In the genomic region with DNA sequence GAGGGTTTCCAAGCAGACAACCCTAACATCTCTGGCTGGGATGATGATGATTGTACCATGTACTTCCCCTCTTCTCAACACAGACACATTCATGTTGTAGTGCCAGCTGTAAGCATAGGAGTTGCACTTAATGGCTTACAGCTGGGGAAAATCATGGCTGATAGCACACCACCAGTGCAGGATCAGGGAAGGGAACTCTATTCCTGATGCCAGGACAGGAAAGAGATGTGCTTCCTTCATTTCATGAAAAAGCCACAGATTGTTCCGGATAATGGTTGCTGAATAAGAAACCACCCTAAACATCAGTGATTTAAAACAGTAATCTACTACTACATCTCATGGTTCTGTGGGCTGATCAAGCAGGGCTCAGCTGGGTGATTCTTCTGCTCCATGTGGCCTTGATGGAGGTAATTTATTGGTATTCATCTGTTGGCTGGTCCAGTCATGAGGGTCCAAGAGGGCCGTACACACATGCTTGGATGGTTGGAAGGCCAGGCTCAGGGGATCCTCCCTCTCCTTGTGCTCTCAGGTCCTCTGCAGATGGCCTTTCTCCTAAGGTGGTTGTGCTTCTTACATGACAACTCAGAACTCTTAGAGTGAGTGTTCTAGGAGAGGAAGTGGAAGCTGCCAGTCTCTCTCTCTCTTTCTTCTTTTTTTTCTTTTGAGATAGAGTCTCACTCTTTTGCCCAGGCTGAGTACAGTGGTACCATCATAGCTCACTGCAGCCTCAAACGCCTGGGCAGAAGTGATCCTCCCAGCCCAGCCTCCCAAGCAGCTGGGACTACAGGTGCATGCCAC, we compare ENCODE assay signal across 22 cellular contexts. TPM values are rescaled to one million over a fixed set of nuclear protein-coding genes. Genes with fewer than 3 reads are reported as not detected.
DNase-seq lines count a peak whose midpoint lies in the region; ATAC-seq, FAIRE-seq and TF ChIP-seq lines count a peak whose summit lies in the region.
"Had no signal": no experiment of that assay in that cellular context is flagged by ENCODE, and none has a peak within 500 bp of the region (broad histone marks: within the 10 kb centered on the region; RNA-seq: fewer than 3 reads in every experiment).

No MANE protein-coding gene starts in this region.

- BruUV-seq in HepG2 (replicated peaks; lab: Mats Ljungman, UMichigan), result no TSS peak

- H3K4me3 Mint-ChIP-seq in GM23338, result no peak overlapping the region
- peak overlapping the region; percentile 65 for H3K4me3 Mint-ChIP-seq in activated T-helper 17 cell treated with anti-CD3 and anti-CD28 coated beads, Interleukin-2, amount 50 U/mL, for 72 hours
- H3K4me3 Mint-ChIP-seq: activated CD8-positive, alpha-beta T cell treated with anti-CD3 and anti-CD28 coated beads for 36 hours; immature natural killer cell; nephron had no signal

- H3K9me3 Mint-ChIP-seq in GM23338, result peaks cover 17% of the 10 kb centered on the region
- H3K9me3 Mint-ChIP-seq in activated T-helper 17 cell treated with anti-CD3 and anti-CD28 coated beads, Interleukin-2, amount 50 U/mL, for 72 hours, result no peaks in the 10 kb centered on the region
- H3K9me3 Mint-ChIP-seq: immature natural killer cell had no signal

- CTCF ChIA-PET in HepG2 (lab: Yijun Ruan, JAX; ENCODE audit: low intra/inter-chr PET ratio, low total read pairs), result no interaction called here

- H3K4me1 Mint-ChIP-seq in GM23338, result peaks cover 5% of the 10 kb centered on the region; the same call in 2 of the 3 replicates
- peaks cover 57% of the 10 kb centered on the region for H3K4me1 Mint-ChIP-seq in activated T-helper 17 cell treated with anti-CD3 and anti-CD28 coated beads, Interleukin-2, amount 50 U/mL, for 72 hours

- H3K9me2 ChIP-seq in GM23338 (ENCODE audit: insufficient read depth), result no peaks in the 10 kb centered on the region

- no peak overlapping the region for H2AFZ ChIP-seq in HepG2 (ENCODE audit: low read length)
- no peak overlapping the region for H2AFZ ChIP-seq in GM23338
- H2AFZ ChIP-seq: GM23248 had no signal

- no peak for FAIRE-seq in HepG2 (lab: Jason Lieb, UNC)
- FAIRE-seq: GM12892 had no signal

- no peak for TF ChIP-seq RAD21 in HepG2 (CRISPR knock-in tag; IDR thresholded peaks at IDR 0.05)

- H3F3A ChIP-seq in GM23338 (replicated peaks; ENCODE audit: low read depth), result no peaks in the 10 kb centered on the region

- in situ Hi-C loops in HepG2 (cut with HindIII; ENCODE audit: extremely low pct_ligation_motif_present, low pct_unique_long_range_greater_than_20kb), result no loop called here

- no peak overlapping the region for H3K4me2 ChIP-seq in HepG2 (ENCODE audit: low read depth, low read length)
- H3K4me2 ChIP-seq in GM23338, result no peak overlapping the region

- TF ChIP-seq EP300 in HepG2 (IDR thresholded peaks at IDR 0.05; ENCODE audit: low read depth in 2 of 2, low read length in 2 of 2), result no peak
- no peak for TF ChIP-seq EP300 in HepG2 (CRISPR knock-in tag; IDR thresholded peaks at IDR 0.05; ENCODE audit: borderline replicate concordance)

- peaks cover 19% of the 10 kb centered on the region for H3K79me2 ChIP-seq in HepG2 (ENCODE audit: insufficient read depth, low read length)
- H3K79me2 ChIP-seq in GM23338 (replicated peaks; ENCODE audit: insufficient read depth), result peaks cover 54% of the 10 kb centered on the region

- POLR2A ChIA-PET in HepG2 (lab: Yijun Ruan, JAX), result no interaction called here

- intact Hi-C loops in HepG2 (cut with micrococcal nuclease; ENCODE audit: unreplicated experiment) (no loop called here), right lobe of liver (cut with DNase I) (no loop called here)

- H3K27me3 ChIP-seq in HepG2 (ENCODE audit: control insufficient read depth in 1 of 2, insufficient read depth in 2 of 2, low read length in 2 of 2), result no peaks in the 10 kb centered on the region
- no peaks in the 10 kb centered on the region for H3K27me3 ChIP-seq in right lobe of liver
- no peaks in the 10 kb centered on the region for H3K27me3 ChIP-seq in GM23338 (ENCODE audit: insufficient read depth)
- H3K27me3 ChIP-seq: SJCRH30 had no signal

- H3K27me3 Mint-ChIP-seq in GM23338 (ENCODE audit: insufficient read depth, low read depth, poor library complexity), result peaks cover 2% of the 10 kb centered on the region
- H3K27me3 Mint-ChIP-seq in activated T-helper 17 cell treated with anti-CD3 and anti-CD28 coated beads, Interleukin-2, amount 50 U/mL, for 72 hours, result no peaks in the 10 kb centered on the region
- H3K27me3 Mint-ChIP-seq: activated CD8-positive, alpha-beta T cell treated with anti-CD3 and anti-CD28 coated beads for 36 hours had no signal

- H3K4me1 ChIP-seq in HepG2 (ENCODE audit: insufficient read depth, low read length) (peaks cover 19% of the 10 kb centered on the region), right lobe of liver (peaks cover 0 to 7% (median 4%) of the 10 kb centered on the region in 4 donors), GM23338 (ENCODE audit: insufficient read depth) (no peaks in the 10 kb centered on the region)
- H3K4me1 ChIP-seq: SJCRH30 had no signal

- H3K9me3 ChIP-seq in HepG2 (ENCODE audit: low read length), result peaks cover 8% of the 10 kb centered on the region; the same call in 1 of the 2 replicates
- no peaks in the 10 kb centered on the region for H3K9me3 ChIP-seq in right lobe of liver
- H3K9me3 ChIP-seq: thoracic aorta had no signal

- TF ChIP-seq CTCF in HepG2 (CRISPR knock-in tag; IDR thresholded peaks at IDR 0.05), result no peak
- TF ChIP-seq CTCF in right lobe of liver (IDR thresholded peaks at IDR 0.05), result no peak
- TF ChIP-seq CTCF in GM23338 (conservative IDR thresholded peaks at IDR 0.05; ENCODE audit: low read depth in 2 of 2), result no peak

- H3K36me3 ChIP-seq in HepG2 (replicated peaks in 1 of 2; ENCODE audit: control insufficient read depth in 1 of 2, insufficient read depth in 2 of 2, low read length in 2 of 2), result no peaks in the 10 kb centered on the region
- H3K36me3 ChIP-seq in right lobe of liver, result no peaks in the 10 kb centered on the region
- no peaks in the 10 kb centered on the region for H3K36me3 ChIP-seq in GM23338 (ENCODE audit: insufficient read depth)
- H3K36me3 ChIP-seq: SJCRH30, thoracic aorta had no signal

- 96% methylated on average over 3 of the region's 3 CpGs for WGBS in HepG2 (ENCODE audit: low lambda C conversion rate)
- WGBS in right lobe of liver (ENCODE audit: insufficient coverage, low coverage, low lambda C conversion rate, missing lambda C conversion rate), result 92% methylated on average over 2 of the region's 3 CpGs

- ATAC-seq in HepG2 (no peak), right lobe of liver (no peak), GM23338 (no peak)
- ATAC-seq in activated T-helper 17 cell treated with anti-CD3 and anti-CD28 coated beads, Interleukin-2, amount 50 U/mL, for 72 hours (replicated peaks), result peak; percentile 47
- ATAC-seq: activated CD8-positive, alpha-beta T cell treated with anti-CD3 and anti-CD28 coated beads for 36 hours; left lobe of liver had no signal

- H3K36me3 Mint-ChIP-seq in GM23338 (ENCODE audit: low read depth), result peaks cover 8% of the 10 kb centered on the region
- peaks cover 98% of the 10 kb centered on the region for H3K36me3 Mint-ChIP-seq in activated T-helper 17 cell treated with anti-CD3 and anti-CD28 coated beads, Interleukin-2, amount 50 U/mL, for 72 hours (ENCODE audit: low read depth)

- no peak overlapping the region for H3K27ac Mint-ChIP-seq in GM23338
- peak overlapping the region; percentile 85 for H3K27ac Mint-ChIP-seq in activated T-helper 17 cell treated with anti-CD3 and anti-CD28 coated beads, Interleukin-2, amount 50 U/mL, for 72 hours
- H3K27ac Mint-ChIP-seq: nephron had no signal

- H3K9ac ChIP-seq in HepG2 (ENCODE audit: insufficient read depth, low read depth, low read length), result no peak overlapping the region

- TF ChIP-seq POLR2A in HepG2 (IDR thresholded peaks at IDR 0.05; ENCODE audit: insufficient read depth in 1 of 2, low read depth in 2 of 2, low read length in 2 of 2) (no peak), right lobe of liver (IDR thresholded peaks at IDR 0.05) (no peak)

- no peak overlapping the region for H3K27ac ChIP-seq in HepG2 (ENCODE audit: extremely low read length, insufficient read depth, low read length)
- H3K27ac ChIP-seq in right lobe of liver, result no peak overlapping the region
- H3K27ac ChIP-seq in GM23338 (ENCODE audit: low read depth), result no peak overlapping the region
- H3K27ac ChIP-seq: SJCRH30, thoracic aorta had no signal

- no peak for DNase-seq in HepG2 (ENCODE audit: low spot score)
- DNase-seq in right lobe of liver, result no peak
- no peak for DNase-seq in GM23338 (ENCODE audit: low spot score)
- no peak for DNase-seq in midbrain (lab: John Stamatoyannopoulos, UW)
- DNase-seq in NCI-H774 (lab: John Stamatoyannopoulos, UW), result no peak
- DNase-seq in nucleus accumbens (lab: John Stamatoyannopoulos, UW), result no peak
- DNase-seq: activated CD8-positive, alpha-beta T cell treated with anti-CD3 and anti-CD28 coated beads for 36 hours; activated T-cell treated with anti-CD3 and anti-CD28 coated beads, Interleukin-2, amount 50 U/mL, for 48 hours; Caco-2; cerebellar nuclear complex; DMS79 treated with DMSO at 0.1 percent for 48 hours; GM23248; immature natural killer cell; NCI-H1436; NCI-H2107; posterior cingulate gyrus; SJCRH30 had no signal

- H3K4me3 ChIP-seq in HepG2 (replicated peaks in 1 of 3; ENCODE audit: insufficient read depth in 1 of 3, low read depth in 2 of 3, low read length in 3 of 3) (no peak overlapping the region), right lobe of liver (no peak overlapping the region), GM23338 (no peak overlapping the region)
- H3K4me3 ChIP-seq: GM23248, SJCRH30, thoracic aorta had no signal

- no peaks in the 10 kb centered on the region for H4K20me1 ChIP-seq in HepG2 (ENCODE audit: insufficient read depth, low read length)
- H4K20me1 ChIP-seq in GM23338 (replicated peaks; ENCODE audit: insufficient read depth), result no peaks in the 10 kb centered on the region; the same call in 1 of the 2 replicates

RNA-seq across cellular contexts. Expression of gene TRAF3, which starts 16.5 kb away (rescaled TPM):
- total RNA-seq in HepG2 (2016; rRNA removed; fragmentation: Illumina TruSeq; extraction: Trizol), result 12.2 and 13.0 TPM in 2 replicates
- 45.5 and 46.6 TPM in 2 replicates for total RNA-seq in HepG2 (2016; cell fraction: cytosol; rRNA removed; fragmentation: Illumina TruSeq; extraction: Trizol; ENCODE audit: low read depth)
- 10.7 and 11.9 TPM in 2 replicates for total RNA-seq in HepG2 (2016; cell fraction: insoluble cytoplasmic fraction; rRNA removed; fragmentation: Illumina TruSeq; extraction: Trizol)
- 36.3 and 37.0 TPM in 2 replicates for total RNA-seq in HepG2 (2016; cell fraction: membrane; rRNA removed; fragmentation: Illumina TruSeq; extraction: Trizol)
- 8.7 and 9.5 TPM in 2 replicates for total RNA-seq in HepG2 (2016; cell fraction: nucleus; rRNA removed; fragmentation: Illumina TruSeq; extraction: Trizol)
- polyA plus RNA-seq in HepG2 (2011; rRNA removed), result 6.9 and 7.2 TPM in 2 replicates
- polyA plus RNA-seq in HepG2 (2011; cell fraction: cytosol; rRNA removed), result 6.0 and 6.8 TPM in 2 replicates
- polyA plus RNA-seq in HepG2 (2011; cell fraction: nucleus; rRNA removed), result 8.0 and 8.4 TPM in 2 replicates
- polyA plus RNA-seq in HepG2 (2012), result 5.3 and 5.6 TPM in 2 replicates
- 11.1 and 11.2 TPM in 2 replicates for polyA plus RNA-seq in HepG2 (2016; cell fraction: cytosol; fragmentation: Illumina TruSeq; extraction: Trizol; ENCODE audit: low read depth)
- polyA plus RNA-seq in HepG2 (2016; cell fraction: insoluble cytoplasmic fraction; fragmentation: Illumina TruSeq; extraction: Trizol; ENCODE audit: low read depth), result 7.7 and 10.1 TPM in 2 replicates
- 15.8 and 17.5 TPM in 2 replicates for polyA plus RNA-seq in HepG2 (2016; cell fraction: membrane; fragmentation: Illumina TruSeq; extraction: Trizol; ENCODE audit: low read depth)
- 11.6 and 12.0 TPM in 2 replicates for polyA plus RNA-seq in HepG2 (2016; cell fraction: nucleus; fragmentation: Illumina TruSeq; extraction: Trizol; ENCODE audit: insufficient read depth, low read depth)
- 21.0 and 40.5 TPM in 2 replicates for polyA minus RNA-seq in HepG2 (2011; rRNA and poly(A)+ RNA removed; ENCODE audit: low replicate concordance)
- polyA minus RNA-seq in HepG2 (2011; cell fraction: cytosol; rRNA and poly(A)+ RNA removed), result 7.8 and 9.1 TPM in 2 replicates
- polyA minus RNA-seq in HepG2 (2011; cell fraction: nucleus; rRNA and poly(A)+ RNA removed), result 6.8 and 11.8 TPM in 2 replicates
- total RNA-seq in right lobe of liver, result 10 to 100 TPM in 1 of 6 experiments, 1 to 10 TPM in 5; 5.6 to 10.5 (median 8.3) TPM
- 9.3 and 10.8 TPM in 2 replicates for total RNA-seq in GM23338 (2014; rRNA removed; shearing (Covaris generic))
- polyA plus RNA-seq in GM23338 (2016; fragmentation: Nextera tagmentation; extraction: Ambion mirVana), result 3.5 and 3.7 TPM in 2 replicates
- 100 to 1,000 TPM in 1 of 2 donors, 10 to 100 TPM in 1; 61.7 to 133 TPM for total RNA-seq in activated T-helper 17 cell treated with anti-CD3 and anti-CD28 coated beads, Interleukin-2, amount 50 U/mL, for 72 hours
